ENCODE assay signal across 31 cellular contexts in the genomic region with DNA sequence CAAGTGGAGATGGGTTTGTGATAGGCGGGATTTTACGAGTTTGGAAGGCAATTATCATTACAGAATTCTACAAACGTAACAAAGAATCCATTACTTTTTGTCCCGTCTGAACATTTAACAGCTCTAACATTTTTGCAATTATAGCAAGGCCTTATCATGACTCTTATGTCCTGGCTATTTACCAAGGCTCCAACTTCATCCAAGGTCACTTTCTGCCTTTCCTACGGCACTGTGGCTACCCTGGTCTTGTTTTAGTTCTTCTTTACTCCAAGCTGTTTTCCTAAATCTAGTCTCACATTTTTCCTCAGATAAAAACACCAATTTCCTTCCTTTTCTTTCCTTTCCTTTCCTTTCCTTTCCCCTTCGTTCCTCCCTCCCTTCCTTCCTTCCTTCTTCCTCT. TPM values are rescaled to one million over a fixed set of nuclear protein-coding genes. Genes with fewer than 3 reads are reported as not detected.
DNase-seq lines count a peak whose midpoint lies in the region; ATAC-seq, FAIRE-seq and TF ChIP-seq lines count a peak whose summit lies in the region.
"Had no signal": no experiment of that assay in that cellular context is flagged by ENCODE, and none has a peak within 500 bp of the region (broad histone marks: within the 10 kb centered on the region; RNA-seq: fewer than 3 reads in every experiment).

No MANE protein-coding gene starts in this region.

- no peaks in the 10 kb centered on the region for H3K79me2 ChIP-seq in K562 (ENCODE audit: control insufficient read depth, insufficient read depth, low read length)

- TF ChIP-seq RAD21 in K562 (CRISPR knock-in tag; conservative IDR thresholded peaks at IDR 0.05 in 1 of 2, IDR thresholded peaks at IDR 0.05 in 1 of 2), result no peak

- ATAC-seq in Right ventricle myocardium superior (ENCODE audit: poor library complexity) (peak; percentile 82), K562 (no peak), HG03095 (IDR thresholded peaks at IDR 0.05; ENCODE audit: unreplicated experiment) (no peak), HG02678 (IDR thresholded peaks at IDR 0.05; ENCODE audit: unreplicated experiment) (no peak)
- no peak for ATAC-seq in central memory CD8-positive, alpha-beta T cell (replicated peaks; ENCODE audit: extremely low read depth, poor library complexity, severe bottlenecking)
- ATAC-seq: GM12878 had no signal

- H3K4me3 ChIP-seq in right atrium auricular region (no peak overlapping the region), K562 (no peak overlapping the region)
- H3K4me3 ChIP-seq: BLaER1, GM12878 had no signal

- TF ChIP-seq POLR2A in K562 (conservative IDR thresholded peaks at IDR 0.05), result no peak

- no peaks in the 10 kb centered on the region for H3K4me1 Mint-ChIP-seq in central memory CD8-positive, alpha-beta T cell
- H3K4me1 Mint-ChIP-seq: CD14-positive monocyte; CD4-positive, alpha-beta memory T cell; CD4-positive, CD25-positive, alpha-beta regulatory T cell; CD8-positive, alpha-beta memory T cell had no signal

- H3K9ac ChIP-seq in K562 (ENCODE audit: insufficient read depth in 1 of 2, low read depth in 2 of 2, low read length in 2 of 2), result no peak overlapping the region
- H3K9ac ChIP-seq: BLaER1 had no signal

- peaks cover 22% of the 10 kb centered on the region for H3K9me3 Mint-ChIP-seq in central memory CD8-positive, alpha-beta T cell

- in situ Hi-C loops in K562 (cut with MboI), result no loop called here

- no peaks in the 10 kb centered on the region for H3K4me1 ChIP-seq in right atrium auricular region
- no peaks in the 10 kb centered on the region for H3K4me1 ChIP-seq in K562 (replicated peaks in 1 of 2; ENCODE audit: control insufficient read depth in 2 of 2, insufficient read depth in 2 of 2, low read length in 2 of 2)
- H3K4me1 ChIP-seq: BE2C, BLaER1 had no signal

- H3K27ac Mint-ChIP-seq in central memory CD8-positive, alpha-beta T cell (ENCODE audit: low read depth), result peak overlapping the region; percentile 36
- H3K27ac Mint-ChIP-seq: CD4-positive, alpha-beta memory T cell; CD4-positive, CD25-positive, alpha-beta regulatory T cell; CD8-positive, alpha-beta memory T cell had no signal

- DNase-seq in Right ventricle myocardium superior (no peak), right atrium auricular region (ENCODE audit: low spot score) (no peak), K562 (ENCODE audit: extremely low read depth in 1 of 4, low spot score in 3 of 4) (no peak)
- no peak for DNase-seq in central memory CD8-positive, alpha-beta T cell (ENCODE audit: low spot score in 2 of 2)
- DNase-seq: 8988T; ACHN; BE2C; C1 segment of cervical spinal cord; CD4-positive, alpha-beta memory T cell; CD4-positive, CD25-positive, alpha-beta regulatory T cell; CD8-positive, alpha-beta memory T cell; COR-L47; DMS 273 treated with DMSO at 0.1 percent for 48 hours; DMS153; DMS53; DMS79; DND-41; EL; GDM1 had no signal

- no peaks in the 10 kb centered on the region for H3K27me3 Mint-ChIP-seq in central memory CD8-positive, alpha-beta T cell
- H3K27me3 Mint-ChIP-seq: CD4-positive, alpha-beta memory T cell; CD4-positive, CD25-positive, alpha-beta regulatory T cell; CD8-positive, alpha-beta memory T cell had no signal

- TF ChIP-seq CTCF in right atrium auricular region (IDR thresholded peaks at IDR 0.05), result no peak
- TF ChIP-seq CTCF in K562 (IDR thresholded peaks at IDR 0.05 in 2 of 3, conservative IDR thresholded peaks at IDR 0.05 in 1 of 3; ENCODE audit: insufficient read depth in 2 of 3, low read depth in 1 of 3, low read length in 3 of 3), result no peak

- intact Hi-C loops in Right ventricle myocardium superior (cut with DNase I), result no loop called here
- intact Hi-C loops in K562 (cut with micrococcal nuclease), result no loop called here

- H3K36me3 Mint-ChIP-seq in central memory CD8-positive, alpha-beta T cell (ENCODE audit: insufficient read depth), result no peaks in the 10 kb centered on the region
- H3K36me3 Mint-ChIP-seq: CD14-positive monocyte; CD4-positive, alpha-beta memory T cell; CD4-positive, CD25-positive, alpha-beta regulatory T cell; CD8-positive, alpha-beta memory T cell had no signal

- no TSS peak for BruUV-seq in K562 (replicated peaks; lab: Mats Ljungman, UMichigan)

- H3K4me3 Mint-ChIP-seq in central memory CD8-positive, alpha-beta T cell, result no peak overlapping the region
- H3K4me3 Mint-ChIP-seq: CD14-positive monocyte; CD4-positive, alpha-beta memory T cell; CD4-positive, CD25-positive, alpha-beta regulatory T cell; CD8-positive, alpha-beta memory T cell had no signal

- H3K9me3 ChIP-seq in right atrium auricular region, result no peaks in the 10 kb centered on the region
- H3K9me3 ChIP-seq in K562 (replicated peaks; ENCODE audit: control insufficient read depth, insufficient read depth, low read depth, low read length), result no peaks in the 10 kb centered on the region
- H3K9me3 ChIP-seq: BE2C, BLaER1 had no signal

- H3K4me2 ChIP-seq in K562 (ENCODE audit: insufficient read depth, low read length), result no peak overlapping the region
- H3K4me2 ChIP-seq: BLaER1 had no signal

- H3K27ac ChIP-seq in right atrium auricular region, result peak overlapping the region in 1 of 2 donors; percentile 29
- no peak overlapping the region for H3K27ac ChIP-seq in K562 (ENCODE audit: extremely low read depth, low read depth, low read length)
- H3K27ac ChIP-seq: BLaER1 had no signal

- H3K9me1 ChIP-seq in K562 (ENCODE audit: control insufficient read depth, insufficient read depth, low read length), result no peaks in the 10 kb centered on the region

- 0% methylated on average over 6 of the region's 6 CpGs for WGBS in K562 (ENCODE audit: insufficient coverage, low coverage, missing lambda C conversion rate)

- no peak overlapping the region for H2AFZ ChIP-seq in K562 (ENCODE audit: low read depth, low read length)

- CTCF ChIA-PET in K562 (lab: Yijun Ruan, JAX; ENCODE audit: low intra/inter-chr PET ratio), result no interaction called here

- H3K27me3 ChIP-seq in right atrium auricular region, result no peaks in the 10 kb centered on the region
- no peaks in the 10 kb centered on the region for H3K27me3 ChIP-seq in K562 (ENCODE audit: control insufficient read depth in 2 of 2, insufficient read depth in 2 of 2, low read length in 2 of 2)
- H3K27me3 ChIP-seq: BE2C, BLaER1 had no signal

- POLR2A ChIA-PET in K562 (lab: Yijun Ruan, JAX), result no interaction called here

- FAIRE-seq in K562 (lab: Jason Lieb, UNC), result no peak
- FAIRE-seq: A204.1, GM12878, GM12892, GM18507 had no signal

- H4K20me1 ChIP-seq in K562 (replicated peaks; ENCODE audit: control insufficient read depth, insufficient read depth, low read length), result no peaks in the 10 kb centered on the region
- H4K20me1 ChIP-seq: BLaER1 had no signal

- H3K36me3 ChIP-seq in right atrium auricular region (no peaks in the 10 kb centered on the region), K562 (ENCODE audit: control insufficient read depth, insufficient read depth, low read length) (no peaks in the 10 kb centered on the region)
- H3K36me3 ChIP-seq: BE2C, BLaER1 had no signal

- no peak for TF ChIP-seq EP300 in K562 (IDR thresholded peaks at IDR 0.05; ENCODE audit: low read length)

TF ChIP-seq in K562, 482 proteins besides CTCF, POLR2A, EP300 and RAD21:
- TF ChIP-seq ZNF512 (tag; IDR thresholded peaks at IDR 0.05) (peak; percentile 56), NFIC (IDR thresholded peaks at IDR 0.05) (no peak)

RNA-seq across cellular contexts. Expression of gene GRM7, which starts 33.5 kb away (rescaled TPM):
- total RNA-seq in Right ventricle myocardium superior (not detected), right atrium auricular region (not detected), K562 (2014; rRNA removed) (not detected in 2 replicates), K562 (2014; rRNA removed; fragmentation: Illumina TruSeq; extraction: Trizol) (not detected in 2 replicates), K562 (2015; rRNA removed; fragmentation: Illumina TruSeq; extraction: Trizol) (not detected in 2 replicates), K562 (2021) (not detected in 2 replicates)
- not detected in 2 replicates for total RNA-seq in K562 (2011; cell fraction: chromatin; rRNA removed; ENCODE audit: low replicate concordance)
- total RNA-seq in K562 (2011; cell fraction: nucleolus; rRNA removed), result not detected in 2 replicates
- not detected in 2 replicates for total RNA-seq in K562 (2011; cell fraction: nucleoplasm; rRNA removed)
- polyA plus RNA-seq in K562 (2011; rRNA removed) (not detected in 2 replicates), K562 (2014; fragmentation: Illumina TruSeq; extraction: Trizol) (0.06 TPM in 1 of 2 replicates, not detected in the other), K562 (2014; fragmentation: Nextera tagmentation; extraction: Ambion mirVana) (not detected), K562 (2014; rRNA removed) (not detected in 2 replicates)
- not detected in 2 replicates for polyA plus RNA-seq in K562 (2011; cell fraction: cytosol; rRNA removed)
- not detected in 2 replicates for polyA plus RNA-seq in K562 (2011; cell fraction: nucleus; rRNA removed)
- 0.03 TPM in 1 of 2 replicates, not detected in the other for polyA plus RNA-seq in K562 (2012)
- polyA minus RNA-seq in K562 (2011; rRNA and poly(A)+ RNA removed), result not detected in 2 replicates
- not detected in 2 replicates for polyA minus RNA-seq in K562 (2011; cell fraction: cytosol; rRNA and poly(A)+ RNA removed)
- not detected in 2 replicates for polyA minus RNA-seq in K562 (2011; cell fraction: nucleus; rRNA and poly(A)+ RNA removed)
- total RNA-seq: A673; CD4-positive, alpha-beta memory T cell; CD4-positive, CD25-positive, alpha-beta regulatory T cell; CD8-positive, alpha-beta memory T cell; Daoy; G401; GM12878 had no signal
- polyA plus RNA-seq: AG04450; CD14-positive monocyte; CD4-positive, alpha-beta memory T cell; CD4-positive, CD25-positive, alpha-beta regulatory T cell; CD8-positive, alpha-beta memory T cell; GM12878 had no signal
